17 cellular contexts compared by ENCODE assay signal in the genomic region with DNA sequence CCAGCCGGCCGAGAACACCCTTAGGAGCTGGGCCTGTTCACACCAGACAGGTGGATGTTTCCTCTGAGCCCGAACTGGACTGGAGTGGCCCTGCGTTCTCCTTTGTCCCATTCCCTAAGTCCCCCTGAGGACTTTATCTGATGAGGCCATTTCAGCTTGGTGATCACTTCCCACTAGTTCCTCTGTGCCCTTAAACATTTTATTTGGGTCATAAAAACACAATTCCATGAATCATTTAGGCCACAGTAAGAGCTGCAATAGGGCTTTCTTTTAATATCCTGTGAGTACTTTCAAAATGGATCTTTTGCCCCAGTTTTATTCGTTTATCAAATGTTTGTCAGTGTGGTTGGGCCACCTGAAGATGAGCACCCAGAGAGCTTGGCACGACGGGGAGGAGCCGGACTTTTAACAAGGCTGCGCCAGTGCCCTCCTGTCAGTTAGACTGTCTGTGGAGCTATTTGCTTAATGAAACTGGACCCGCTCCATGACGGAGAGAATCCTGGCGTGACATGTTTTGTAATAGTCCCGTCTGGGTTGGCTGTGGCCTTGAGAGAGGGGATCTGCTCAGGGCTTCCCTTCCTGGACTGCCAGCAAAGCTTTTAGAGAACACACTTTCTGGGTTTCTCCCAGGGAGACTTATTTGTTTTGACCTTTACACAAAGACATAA. TPM values are rescaled to one million over a fixed set of nuclear protein-coding genes. Genes with fewer than 3 reads are reported as not detected.
DNase-seq lines count a peak whose midpoint lies in the region; ATAC-seq and TF ChIP-seq lines count a peak whose summit lies in the region.
"Had no signal": no experiment of that assay in that cellular context is flagged by ENCODE, and none has a peak within 500 bp of the region (broad histone marks: within the 10 kb centered on the region; RNA-seq: fewer than 3 reads in every experiment).

No MANE protein-coding gene starts in this region.

- BruUV-seq in Calu3 (replicated peaks; lab: Mats Ljungman, UMichigan): no TSS peak

- no peaks in the 10 kb centered on the region for H3K9me3 Mint-ChIP-seq in Calu3 (ENCODE audit: low read depth, unreplicated experiment)

- in situ Hi-C loops in gastrocnemius medialis (cut with MboI; ENCODE audit: low sequenced_read_pairs in 4 of 4): no loop called here

- intact Hi-C loops in gastrocnemius medialis (cut with DNase I; ENCODE audit: low total_unique reads): loop anchor here (5.0 kb wide), 2 partner anchors 52 to 117 kb away; a partner anchor contains a TSS
- intact Hi-C loops in Calu3 (cut with micrococcal nuclease; ENCODE audit: unreplicated experiment): no loop called here

- peak; percentile 77 for DNase-seq in Ammon's horn (ENCODE audit: low spot score)
- DNase-seq in left lobe of liver (ENCODE audit: low spot score): peak; percentile 93
- DNase-seq in gastrocnemius medialis: peak; percentile 43 to 75
- DNase-seq in DMS53 treated with DMSO at 0.1 percent for 48 hours (lab: John Stamatoyannopoulos, UW; ENCODE audit: unreplicated experiment): no peak
- no peak for DNase-seq in stimulated activated naive CD4-positive, alpha-beta T cell treated with Interleukin-2 at 50 U/mL for 16 hours (lab: John Stamatoyannopoulos, UW)
- DNase-seq in Calu3: no peak
- DNase-seq: ACHN; activated CD8-positive, alpha-beta T cell treated with anti-CD3 and anti-CD28 coated beads, Interleukin-2, amount 10 ng/mL, durations not matched to agents 7 days and 5 days; activated gamma-delta T cell; NCI-H1417 treated with DMSO at 0.1 percent for 48 hours; NCI-H510A treated with DMSO at 0.1 percent for 48 hours; RPMI8226 had no signal

- H3K27me3 Mint-ChIP-seq in Calu3 (ENCODE audit: unreplicated experiment): no peaks in the 10 kb centered on the region

- H3K36me3 ChIP-seq in gastrocnemius medialis: no peaks in the 10 kb centered on the region
- H3K36me3 ChIP-seq: esophagus muscularis mucosa, tibial artery had no signal

- TF ChIP-seq CTCF in gastrocnemius medialis (IDR thresholded peaks at IDR 0.05 in 4 of 5, conservative IDR thresholded peaks at IDR 0.05 in 1 of 5): no peak
- no peak for TF ChIP-seq CTCF in Calu3 (IDR thresholded peaks at IDR 0.05; ENCODE audit: unreplicated experiment)

- no peaks in the 10 kb centered on the region for H3K9me3 ChIP-seq in gastrocnemius medialis
- H3K9me3 ChIP-seq: esophagus muscularis mucosa, tibial artery had no signal

- H3K4me3 Mint-ChIP-seq in Calu3 (ENCODE audit: low read depth, unreplicated experiment): no peak overlapping the region
- H3K4me3 Mint-ChIP-seq: activated CD8-positive, alpha-beta T cell treated with anti-CD3 and anti-CD28 coated beads, Interleukin-2, amount 10 ng/mL, durations not matched to agents 7 days and 5 days had no signal

- peak overlapping the region; percentile 44 for H3K27ac ChIP-seq in cingulate gyrus (ENCODE audit: low read depth, low read length)
- peak overlapping the region; percentile 49 to 79 (median 70) for H3K27ac ChIP-seq in gastrocnemius medialis
- H3K27ac ChIP-seq: esophagus muscularis mucosa had no signal

- ATAC-seq in left lobe of liver (peak; percentile 91), gastrocnemius medialis (peak; percentile 47 to 75), esophagus mucosa (no peak)
- ATAC-seq: activated CD8-positive, alpha-beta T cell treated with anti-CD3 and anti-CD28 coated beads, Interleukin-2, amount 10 ng/mL, durations not matched to agents 7 days and 5 days had no signal

- H3K27me3 ChIP-seq in gastrocnemius medialis: no peaks in the 10 kb centered on the region
- H3K27me3 ChIP-seq: esophagus muscularis mucosa, tibial artery had no signal

- peaks cover 8% of the 10 kb centered on the region for H3K4me1 Mint-ChIP-seq in Calu3 (ENCODE audit: low read depth, unreplicated experiment)

- no peak overlapping the region for H3K27ac Mint-ChIP-seq in Calu3 (ENCODE audit: unreplicated experiment)
- H3K27ac Mint-ChIP-seq: activated CD8-positive, alpha-beta T cell treated with anti-CD3 and anti-CD28 coated beads, Interleukin-2, amount 10 ng/mL, durations not matched to agents 7 days and 5 days had no signal

- peaks cover 28 to 48% of the 10 kb centered on the region in 2 donors for H3K4me1 ChIP-seq in gastrocnemius medialis

- TF ChIP-seq POLR2A in gastrocnemius medialis (IDR thresholded peaks at IDR 0.05): no peak

- H3K36me3 Mint-ChIP-seq in Calu3 (ENCODE audit: insufficient read depth, unreplicated experiment): no peaks in the 10 kb centered on the region

- no peak overlapping the region for H3K4me3 ChIP-seq in gastrocnemius medialis
- H3K4me3 ChIP-seq: esophagus muscularis mucosa, skin epidermis, tibial artery had no signal

- CTCF ChIA-PET in Calu3 (lab: Charles Lee): no interaction called here

RNA-seq across cellular contexts. Expression of a gene that starts 53.5 kb away (rescaled TPM):
- total RNA-seq in left lobe of liver (13.7 TPM), gastrocnemius medialis (1 to 10 TPM; 3.7 to 7.7 (median 5.9) TPM), Calu3 (2022) (17.3 and 18.6 TPM in 2 replicates), esophagus mucosa (3.1 TPM)

Comparison
In these comparisons a context has a peak if more than half of its experiments do, and no peak if none do; other contexts are left out.
1. DNase-seq: peak in Ammon's horn (single experiment), left lobe of liver (single experiment) and gastrocnemius medialis (2 of 2); none in DMS53 treated with DMSO at 0.1 percent for 48 hours (single experiment), stimulated activated naive CD4-positive, alpha-beta T cell treated with Interleukin-2 at 50 U/mL for 16 hours (single experiment) and Calu3 (single experiment).